In the genomic region with DNA sequence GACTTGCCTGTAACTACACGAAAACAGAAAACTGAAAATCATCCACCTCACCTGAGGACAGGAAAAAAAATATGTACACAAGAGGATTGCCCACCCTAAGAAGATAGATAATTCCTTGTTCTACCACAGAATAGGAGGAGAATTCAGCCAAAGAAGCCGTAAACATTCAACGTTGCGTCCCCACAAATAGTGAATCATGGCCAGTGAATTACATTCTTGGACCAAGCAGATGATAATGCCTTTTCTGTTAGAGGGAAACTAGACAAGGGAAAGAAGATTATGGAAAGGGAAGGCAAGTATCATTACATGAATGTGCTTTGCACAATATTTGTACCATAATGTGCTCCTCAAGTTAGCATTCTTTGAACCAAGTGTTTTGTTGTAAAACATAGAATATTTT, we compare ENCODE assay signal across 27 cellular contexts.
"Had no signal": no experiment of that assay in that cellular context is flagged by ENCODE, and none has a peak within 500 bp of the region (broad histone marks: within the 10 kb centered on the region; RNA-seq: fewer than 3 reads in every experiment).

No MANE protein-coding gene starts in this region.

- ATAC-seq: activated CD4-positive, alpha-beta T cell treated with anti-CD3 and anti-CD28 coated beads for 36 hours; activated CD8-positive, alpha-beta memory T cell treated with anti-CD3 and anti-CD28 coated beads, Interleukin-2, amount 10 ng/mL, durations not matched to agents 7 days and 5 days; activated CD8-positive, alpha-beta T cell treated with anti-CD3 and anti-CD28 coated beads, Interleukin-2, amount 10 ng/mL, durations not matched to agents 7 days and 5 days; activated naive CD8-positive, alpha-beta T cell treated with anti-CD3 and anti-CD28 coated beads, Interleukin-2, amount 50 U/mL, for 24 hours; effector memory CD8-positive, alpha-beta T cell; foreskin keratinocyte; gastrocnemius medialis had no signal

- H3K27ac ChIP-seq: brain microvascular endothelial cell, esophagus muscularis mucosa, foreskin keratinocyte, gastrocnemius medialis had no signal

- H3K9me3 ChIP-seq: esophagus muscularis mucosa, gastrocnemius medialis had no signal

- H3K27me3 ChIP-seq: brain microvascular endothelial cell, esophagus muscularis mucosa, gastrocnemius medialis had no signal

- H3K36me3 ChIP-seq: brain microvascular endothelial cell, esophagus muscularis mucosa, gastrocnemius medialis had no signal

- DNase-seq: activated CD4-positive, alpha-beta memory T cell treated with anti-CD3 and anti-CD28 coated beads for 36 hours; activated CD4-positive, alpha-beta T cell treated with anti-CD3 and anti-CD28 coated beads for 36 hours; activated CD4-positive, alpha-beta T cell treated with anti-CD3 and anti-CD28 coated beads, Interleukin-2, amount 10 ng/mL, durations not matched to agents 24 days and 14 days; activated CD4-positive, CD25-positive, alpha-beta regulatory T cell; activated CD4-positive, CD25-positive, alpha-beta regulatory T cell treated with anti-CD3 and anti-CD28 coated beads, Interleukin-2, amount 50 U/mL, for 72 hours; activated CD8-positive, alpha-beta memory T cell treated with anti-CD3 and anti-CD28 coated beads, Interleukin-2, amount 10 ng/mL, durations not matched to agents 7 days and 5 days; activated CD8-positive, alpha-beta memory T cell treated with anti-CD3 and anti-CD28 coated beads, Interleukin-2, amount 50 U/mL, for 4 hours; activated CD8-positive, alpha-beta T cell treated with anti-CD3 and anti-CD28 coated beads, Interleukin-2, amount 10 ng/mL, durations not matched to agents 7 days and 5 days; activated effector memory CD4-positive, alpha-beta T cell treated with anti-CD3 and anti-CD28 coated beads, Interleukin-2, amount 50 U/mL, for 16 hours; activated naive CD4-positive, alpha-beta T cell treated with anti-CD3 and anti-CD28 coated beads for 36 hours; activated naive CD8-positive, alpha-beta T cell treated with anti-CD3 and anti-CD28 coated beads for 36 hours; activated naive CD8-positive, alpha-beta T cell treated with anti-CD3 and anti-CD28 coated beads, Interleukin-2, amount 50 U/mL, for 24 hours; activated T-cell treated with anti-CD3 and anti-CD28 coated beads, Interleukin-2, amount 50 U/mL, for 1 hour; activated T-cell treated with anti-CD3 and anti-CD28 coated beads, Interleukin-2, amount 50 U/mL, for 48 hours; amniotic stem cell; anterior cingulate cortex; brain microvascular endothelial cell; cortex of kidney; dermis blood vessel endothelial cell; effector CD4-positive, alpha-beta T cell; effector memory CD8-positive, alpha-beta T cell; erythroblast; foreskin keratinocyte; gastrocnemius medialis; glutamatergic neuron; T-helper 2 cell had no signal

- H3K4me1 ChIP-seq: foreskin keratinocyte, gastrocnemius medialis had no signal

- H3K4me3 ChIP-seq: esophagus muscularis mucosa, gastrocnemius medialis had no signal
